In genomic region chr3:69326821-69327433, GRCh38 we compare ENCODE assay signal across 2 cellular contexts.
TF ChIP-seq lines count a peak whose summit lies in the region.

No MANE protein-coding gene starts in this region.

TF ChIP-seq in HepG2, 621 proteins besides CTCF, POLR2A, EP300 and RAD21:
- TF ChIP-seq ZNF580 (CRISPR knock-in tag; IDR thresholded peaks at IDR 0.05; ENCODE audit: borderline replicate concordance, low read depth) (no peak), ZZZ3 (CRISPR knock-in tag; IDR thresholded peaks at IDR 0.05; ENCODE audit: borderline replicate concordance) (no peak), PBX2 (CRISPR knock-in tag; IDR thresholded peaks at IDR 0.05) (no peak), KLF12 (CRISPR knock-in tag; IDR thresholded peaks at IDR 0.05; ENCODE audit: borderline replicate concordance) (no peak), ZNF841 (CRISPR knock-in tag; IDR thresholded peaks at IDR 0.05; ENCODE audit: borderline replicate concordance) (no peak), ZNF780A (CRISPR knock-in tag; IDR thresholded peaks at IDR 0.05) (no peak), ASH2L (IDR thresholded peaks at IDR 0.05; ENCODE audit: insufficient read length, low read depth, low read length) (no peak), HNRNPK (IDR thresholded peaks at IDR 0.05; ENCODE audit: low read depth, low read length, poor library complexity, severe bottlenecking) (no peak)

TF ChIP-seq in HEK293T, 16 proteins besides CTCF, POLR2A, EP300 and RAD21 (continued from another document):
- TF ChIP-seq CTBP1 (IDR thresholded peaks at IDR 0.05; ENCODE audit: borderline replicate concordance): no peak
- TF ChIP-seq PKNOX1 (IDR thresholded peaks at IDR 0.05): no peak
- no peak for TF ChIP-seq NFRKB (IDR thresholded peaks at IDR 0.05)
- no peak for TF ChIP-seq SUZ12 (IDR thresholded peaks at IDR 0.05)
- no peak for TF ChIP-seq ARNT (IDR thresholded peaks at IDR 0.05)
- TF ChIP-seq ELF4 (IDR thresholded peaks at IDR 0.05): no peak
- TF ChIP-seq L3MBTL2 (conservative IDR thresholded peaks at IDR 0.05): no peak
- no peak for TF ChIP-seq FOXM1 (IDR thresholded peaks at IDR 0.05; ENCODE audit: borderline replicate concordance)
- no peak for TF ChIP-seq FOXA1 (IDR thresholded peaks at IDR 0.05)
